In the genomic region with DNA sequence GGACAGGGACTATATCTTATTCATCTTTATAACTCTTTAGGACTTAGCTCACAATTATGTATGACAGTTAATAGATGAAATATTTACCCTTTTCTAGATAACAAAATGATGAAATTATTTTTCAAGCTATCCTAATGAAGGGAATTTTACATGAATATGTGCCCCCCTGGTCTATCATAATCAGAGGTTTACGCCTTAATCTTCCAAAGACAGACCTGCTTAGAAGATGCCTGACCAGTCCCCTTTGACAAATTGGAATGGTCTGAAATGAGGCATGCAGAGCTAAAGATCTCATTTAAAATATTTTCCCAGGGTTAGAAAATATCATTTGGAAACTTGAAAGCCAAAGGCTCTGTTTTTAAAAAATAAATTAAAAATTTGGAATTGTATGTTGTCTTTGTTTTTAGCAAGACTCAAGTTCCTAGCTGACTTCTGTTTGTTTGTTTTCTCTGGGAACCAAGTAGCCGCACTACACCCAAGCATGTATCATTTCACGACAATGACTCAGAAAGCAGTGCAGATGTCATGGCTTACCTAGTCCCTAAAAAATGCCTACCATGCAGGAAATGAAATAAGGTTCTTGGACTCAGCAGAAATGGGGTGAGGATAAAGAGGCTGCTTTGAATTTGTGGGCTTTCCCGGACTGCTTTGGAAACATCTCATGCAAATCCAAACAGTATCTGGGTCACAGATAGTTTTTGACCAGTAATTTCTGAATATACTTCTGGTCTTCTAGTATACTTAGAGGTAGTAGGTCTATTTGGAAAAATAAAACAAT, we compare ENCODE assay signal across 1 cellular context.
TF ChIP-seq lines count a peak whose summit lies in the region.

No MANE protein-coding gene starts in this region.

TF ChIP-seq in K562, 482 proteins besides CTCF, POLR2A, EP300 and RAD21 (continued from another document):
- TF ChIP-seq, protein P1, sequence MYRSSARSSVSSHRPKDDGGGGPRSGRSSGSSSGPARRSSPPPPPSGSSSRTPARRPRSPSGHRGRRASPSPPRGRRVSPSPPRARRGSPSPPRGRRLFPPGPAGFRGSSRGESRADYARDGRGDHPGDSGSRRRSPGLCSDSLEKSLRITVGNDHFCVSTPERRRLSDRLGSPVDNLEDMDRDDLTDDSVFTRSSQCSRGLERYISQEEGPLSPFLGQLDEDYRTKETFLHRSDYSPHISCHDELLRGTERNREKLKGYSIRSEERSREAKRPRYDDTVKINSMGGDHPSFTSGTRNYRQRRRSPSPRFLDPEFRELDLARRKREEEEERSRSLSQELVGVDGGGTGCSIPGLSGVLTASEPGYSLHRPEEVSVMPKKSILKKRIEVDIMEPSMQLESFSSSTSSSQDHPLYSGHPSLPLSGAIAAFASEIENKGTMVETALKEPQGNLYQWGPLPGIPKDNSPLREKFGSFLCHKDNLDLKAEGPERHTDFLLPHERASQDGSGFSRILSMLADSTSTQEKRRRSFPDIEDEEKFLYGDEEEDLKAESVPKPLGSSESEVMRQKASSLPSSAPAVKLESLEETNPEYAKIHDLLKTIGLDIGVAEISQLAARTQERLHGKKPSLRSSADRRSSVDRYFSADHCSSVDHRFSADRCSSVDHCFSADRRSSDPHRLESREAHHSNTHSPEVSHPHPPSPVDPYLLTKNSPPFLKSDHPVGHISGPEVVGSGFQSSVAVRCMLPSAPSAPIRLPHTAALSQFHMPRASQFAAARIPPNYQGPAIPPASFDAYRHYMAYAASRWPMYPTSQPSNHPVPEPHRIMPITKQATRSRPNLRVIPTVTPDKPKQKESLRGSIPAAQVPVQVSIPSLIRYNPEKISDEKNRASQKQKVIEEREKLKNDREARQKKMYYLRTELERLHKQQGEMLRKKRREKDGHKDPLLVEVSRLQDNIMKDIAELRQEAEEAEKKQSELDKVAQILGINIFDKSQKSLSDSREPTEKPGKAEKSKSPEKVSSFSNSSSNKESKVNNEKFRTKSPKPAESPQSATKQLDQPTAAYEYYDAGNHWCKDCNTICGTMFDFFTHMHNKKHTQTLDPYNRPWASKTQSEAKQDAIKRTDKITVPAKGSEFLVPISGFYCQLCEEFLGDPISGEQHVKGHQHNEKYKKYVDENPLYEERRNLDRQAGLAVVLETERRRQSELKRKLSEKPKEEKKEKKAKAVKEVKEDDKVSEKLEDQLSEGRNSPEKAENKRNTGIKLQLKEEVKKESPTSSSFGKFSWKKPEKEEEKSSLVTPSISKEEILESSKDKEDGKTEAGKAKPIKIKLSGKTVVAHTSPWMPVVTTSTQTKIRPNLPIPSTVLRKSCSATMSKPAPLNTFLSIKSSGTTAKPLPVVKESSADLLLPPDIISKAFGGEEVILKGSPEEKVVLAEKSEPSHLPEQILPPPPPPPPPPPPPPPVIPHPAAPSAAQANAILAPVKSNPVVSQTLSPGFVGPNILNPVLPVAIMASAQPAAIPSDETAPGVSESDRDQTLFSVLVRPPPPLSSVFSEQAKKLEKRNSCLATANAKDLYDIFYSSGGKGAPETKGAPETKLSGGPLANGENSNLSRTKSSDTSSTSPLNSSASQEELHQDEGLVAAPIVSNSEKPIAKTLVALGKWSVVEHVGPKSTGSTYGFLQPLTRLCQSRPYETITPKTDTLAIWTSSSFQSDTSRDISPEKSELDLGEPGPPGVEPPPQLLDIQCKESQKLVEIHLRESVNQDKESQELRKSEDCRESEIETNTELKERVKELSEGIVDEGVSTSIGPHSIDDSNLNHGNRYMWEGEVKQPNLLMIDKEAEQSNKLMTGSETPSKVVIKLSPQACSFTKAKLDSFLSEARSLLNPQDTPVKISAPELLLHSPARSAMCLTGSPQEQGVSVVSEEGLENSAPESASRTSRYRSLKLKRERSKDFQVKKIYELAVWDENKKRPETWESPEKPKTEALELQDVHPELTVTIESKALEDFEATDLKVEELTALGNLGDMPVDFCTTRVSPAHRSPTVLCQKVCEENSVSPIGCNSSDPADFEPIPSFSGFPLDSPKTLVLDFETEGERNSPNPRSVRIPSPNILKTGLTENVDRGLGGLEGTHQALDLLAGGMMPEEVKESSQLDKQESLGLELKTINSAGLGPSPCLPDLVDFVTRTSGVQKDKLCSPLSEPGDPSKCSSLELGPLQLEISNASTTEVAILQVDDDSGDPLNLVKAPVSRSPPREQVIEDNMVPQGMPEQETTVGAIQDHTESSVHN (IDR thresholded peaks at IDR 0.05; ENCODE audit: borderline replicate concordance in 1 of 2, low read depth in 1 of 2), result peak in 1 of 2 experiments; percentile 63; a peak in 1 of 4 replicates
- TF ChIP-seq ESRRA (IDR thresholded peaks at IDR 0.05; ENCODE audit: borderline replicate concordance, low read depth), result no peak
- no peak for TF ChIP-seq SRSF1 (IDR thresholded peaks at IDR 0.05; ENCODE audit: low read depth, low read length)
- TF ChIP-seq, protein P2, sequence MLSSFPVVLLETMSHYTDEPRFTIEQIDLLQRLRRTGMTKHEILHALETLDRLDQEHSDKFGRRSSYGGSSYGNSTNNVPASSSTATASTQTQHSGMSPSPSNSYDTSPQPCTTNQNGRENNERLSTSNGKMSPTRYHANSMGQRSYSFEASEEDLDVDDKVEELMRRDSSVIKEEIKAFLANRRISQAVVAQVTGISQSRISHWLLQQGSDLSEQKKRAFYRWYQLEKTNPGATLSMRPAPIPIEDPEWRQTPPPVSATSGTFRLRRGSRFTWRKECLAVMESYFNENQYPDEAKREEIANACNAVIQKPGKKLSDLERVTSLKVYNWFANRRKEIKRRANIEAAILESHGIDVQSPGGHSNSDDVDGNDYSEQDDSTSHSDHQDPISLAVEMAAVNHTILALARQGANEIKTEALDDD (IDR thresholded peaks at IDR 0.05), result peak; percentile 38; the same call in 1 of the 2 replicates
